22 cellular contexts compared by ENCODE assay signal in genomic region chr5:114435220-114435481, GRCh38.
DNase-seq lines count a peak whose midpoint lies in the region; ATAC-seq, FAIRE-seq and TF ChIP-seq lines count a peak whose summit lies in the region.
"Had no signal": no experiment of that assay in that cellular context is flagged by ENCODE, and none has a peak within 500 bp of the region (broad histone marks: within the 10 kb centered on the region; RNA-seq: fewer than 3 reads in every experiment).

No MANE protein-coding gene starts in this region.

- H3K36me3 ChIP-seq in GM23338 (ENCODE audit: insufficient read depth) (no peaks in the 10 kb centered on the region), endodermal cell (ENCODE audit: control insufficient read depth, insufficient read depth, low read length) (no peaks in the 10 kb centered on the region), smooth muscle cell (ENCODE audit: low read depth) (no peaks in the 10 kb centered on the region)
- H3K36me3 ChIP-seq: BLaER1 treated with 17β-estradiol and CSF1 and Interleukin-3, amounts not matched to agents 10 nM and 100 nM had no signal

- no peaks in the 10 kb centered on the region for H4K20me1 ChIP-seq in GM23338 (replicated peaks; ENCODE audit: insufficient read depth)
- no peaks in the 10 kb centered on the region for H4K20me1 ChIP-seq in smooth muscle cell (ENCODE audit: low read depth)
- H4K20me1 ChIP-seq: BLaER1 treated with 17β-estradiol and CSF1 and Interleukin-3, amounts not matched to agents 10 nM and 100 nM had no signal

- H3K4me1 ChIP-seq in GM23338 (ENCODE audit: insufficient read depth) (peaks cover 55% of the 10 kb centered on the region), endodermal cell (ENCODE audit: control insufficient read depth, insufficient read depth, low read length) (no peaks in the 10 kb centered on the region), smooth muscle cell (ENCODE audit: low read depth) (peaks cover 39% of the 10 kb centered on the region)
- H3K4me1 ChIP-seq: BLaER1 treated with 17β-estradiol and CSF1 and Interleukin-3, amounts not matched to agents 10 nM and 100 nM had no signal

- no peak overlapping the region for H3K9ac ChIP-seq in endodermal cell (ENCODE audit: extremely low read depth, low read length, poor library complexity, severe bottlenecking)
- no peak overlapping the region for H3K9ac ChIP-seq in smooth muscle cell (ENCODE audit: low read depth)
- H3K9ac ChIP-seq: BLaER1 treated with 17β-estradiol and CSF1 and Interleukin-3, amounts not matched to agents 10 nM and 100 nM; GM23248 had no signal

- H3K36me3 Mint-ChIP-seq in GM23338 (ENCODE audit: low read depth) (peaks cover 29% of the 10 kb centered on the region), endodermal cell (ENCODE audit: low read depth) (peaks cover 8% of the 10 kb centered on the region)
- H3K36me3 Mint-ChIP-seq: CD8-positive, alpha-beta T cell had no signal

- H3K4me1 Mint-ChIP-seq in GM23338 (peaks cover 53% of the 10 kb centered on the region), endodermal cell (peaks cover 46% of the 10 kb centered on the region)
- H3K4me1 Mint-ChIP-seq: B cell had no signal

- H3F3A ChIP-seq in GM23338 (replicated peaks; ENCODE audit: low read depth) = no peaks in the 10 kb centered on the region
- H3F3A ChIP-seq in smooth muscle cell (ENCODE audit: low read depth) = no peaks in the 10 kb centered on the region

- DNase-seq in GM23338 (ENCODE audit: low spot score) (no peak), endodermal cell (no peak), smooth muscle cell (lab: John Stamatoyannopoulos, UW; ENCODE audit: unreplicated experiment) (no peak), D721Med (ENCODE audit: insufficient read length, low spot score) (no peak), GM19240 (ENCODE audit: insufficient read length, low spot score) (no peak)
- DNase-seq in Jurkat, Clone E6-1 (ENCODE audit: low read depth, low spot score) = peak; percentile 35
- no peak for DNase-seq in activated CD4-positive, alpha-beta T cell treated with anti-CD3 and anti-CD28 coated beads for 4 hours
- DNase-seq: 8988T; Calu3; CD8-positive, alpha-beta T cell; DMS 273 treated with DMSO at 0.1 percent for 48 hours; DMS53; DND-41; EL; GM23248; H7 had no signal

- no peak for FAIRE-seq in D721Med (lab: Jason Lieb, UNC)
- FAIRE-seq: GM12891, GM19239, HepG2 had no signal

- 80% methylated on average over 1 of the region's 1 CpG; no CpG with 5 or more reads in 1 of the 2 experiments for WGBS in endodermal cell (ENCODE audit: insufficient coverage in 1 of 2, insufficient read length in 1 of 2), 2 experiments
- 73% methylated on average over 1 of the region's 1 CpG for WGBS in smooth muscle cell (ENCODE audit: low lambda C conversion rate)

- peaks cover 91% of the 10 kb centered on the region for H3K79me2 ChIP-seq in GM23338 (replicated peaks; ENCODE audit: insufficient read depth)
- no peaks in the 10 kb centered on the region for H3K79me2 ChIP-seq in smooth muscle cell (ENCODE audit: low read depth)

- H3K9me2 ChIP-seq in GM23338 (ENCODE audit: insufficient read depth) = no peaks in the 10 kb centered on the region

- H3K4me2 ChIP-seq in GM23338 (peak overlapping the region; percentile 63; the same call in 1 of the 2 replicates), smooth muscle cell (peak overlapping the region; percentile 61)
- H3K4me2 ChIP-seq: BLaER1 treated with 17β-estradiol and CSF1 and Interleukin-3, amounts not matched to agents 10 nM and 100 nM had no signal

- H3K4me3 ChIP-seq in GM23338 = no peak overlapping the region
- no peak overlapping the region for H3K4me3 ChIP-seq in Jurkat, Clone E6-1 (ENCODE audit: low read length)
- no peak overlapping the region for H3K4me3 ChIP-seq in endodermal cell (ENCODE audit: low read length)
- H3K4me3 ChIP-seq in smooth muscle cell = no peak overlapping the region
- H3K4me3 ChIP-seq: BLaER1 treated with 17β-estradiol and CSF1 and Interleukin-3, amounts not matched to agents 10 nM and 100 nM; GM23248 had no signal

- H3K27me3 Mint-ChIP-seq in GM23338 (ENCODE audit: insufficient read depth, low read depth, poor library complexity) = no peaks in the 10 kb centered on the region
- H3K27me3 Mint-ChIP-seq in endodermal cell (ENCODE audit: insufficient read depth) = no peaks in the 10 kb centered on the region

- H2AFZ ChIP-seq in GM23338 = no peak overlapping the region
- no peak overlapping the region for H2AFZ ChIP-seq in smooth muscle cell (ENCODE audit: low read depth)
- H2AFZ ChIP-seq: GM23248 had no signal

- H3K4me3 Mint-ChIP-seq in GM23338 (no peak overlapping the region), endodermal cell (no peak overlapping the region)
- H3K4me3 Mint-ChIP-seq: B cell; CD8-positive, alpha-beta T cell; IgD-negative memory B cell had no signal

- H3K27ac ChIP-seq in GM23338 (ENCODE audit: low read depth) (no peak overlapping the region), endodermal cell (ENCODE audit: low read depth, low read length) (no peak overlapping the region), smooth muscle cell (ENCODE audit: low read depth) (no peak overlapping the region)
- H3K27ac ChIP-seq: BLaER1 treated with 17β-estradiol and CSF1 and Interleukin-3, amounts not matched to agents 10 nM and 100 nM; GM23248 had no signal

- TF ChIP-seq CTCF in GM23338 (conservative IDR thresholded peaks at IDR 0.05; ENCODE audit: low read depth in 2 of 2) (no peak), endodermal cell (conservative IDR thresholded peaks at IDR 0.05) (no peak), smooth muscle cell (IDR thresholded peaks at IDR 0.05; ENCODE audit: borderline replicate concordance, insufficient read depth, poor library complexity, severe bottlenecking) (no peak), D721Med (IDR thresholded peaks at IDR 0.05; ENCODE audit: insufficient read depth, missing control alignments) (no peak)

- H3K27ac Mint-ChIP-seq in GM23338 (peak overlapping the region; percentile 51), endodermal cell (peak overlapping the region; percentile 67)
- H3K27ac Mint-ChIP-seq: B cell; CD8-positive, alpha-beta T cell; IgD-negative memory B cell had no signal

- peaks cover 16% of the 10 kb centered on the region; the same call in 2 of the 3 replicates for H3K9me3 Mint-ChIP-seq in GM23338
- H3K9me3 Mint-ChIP-seq in endodermal cell = peaks cover 16% of the 10 kb centered on the region
- H3K9me3 Mint-ChIP-seq: CD8-positive, alpha-beta T cell; IgD-negative memory B cell had no signal

- peaks cover 4% of the 10 kb centered on the region for H3K9me3 ChIP-seq in endodermal cell (ENCODE audit: control insufficient read depth, low read length)
- H3K9me3 ChIP-seq in smooth muscle cell (replicated peaks; ENCODE audit: low read depth) = no peaks in the 10 kb centered on the region

- H3K27me3 ChIP-seq in GM23338 (ENCODE audit: insufficient read depth) (no peaks in the 10 kb centered on the region), endodermal cell (ENCODE audit: control insufficient read depth, insufficient read depth, low read length, poor library complexity, severe bottlenecking) (no peaks in the 10 kb centered on the region), smooth muscle cell (ENCODE audit: low read depth) (no peaks in the 10 kb centered on the region)
- H3K27me3 ChIP-seq: BLaER1 treated with 17β-estradiol and CSF1 and Interleukin-3, amounts not matched to agents 10 nM and 100 nM had no signal

- no peak for ATAC-seq in GM23338
- ATAC-seq: CD8-positive, alpha-beta T cell; HepG2 had no signal

TF ChIP-seq in GM23338, 12 proteins besides CTCF, POLR2A, EP300 and RAD21:
- TF ChIP-seq POLR2AphosphoS5 (IDR thresholded peaks at IDR 0.05; ENCODE audit: low read depth) (no peak), CREB1 (CRISPR knock-in tag; IDR thresholded peaks at IDR 0.05; ENCODE audit: low read depth) (no peak), ZNF331 (CRISPR knock-in tag; IDR thresholded peaks at IDR 0.05; ENCODE audit: low read depth) (no peak)
